ENCODE assay signal across 10 cellular contexts in genomic region chr4:40333921-40334352, GRCh38. TPM values are rescaled to one million over a fixed set of nuclear protein-coding genes. Genes with fewer than 3 reads are reported as not detected.
DNase-seq lines count a peak whose midpoint lies in the region; ATAC-seq and TF ChIP-seq lines count a peak whose summit lies in the region.
"Had no signal": no experiment of that assay in that cellular context is flagged by ENCODE, and none has a peak within 500 bp of the region (broad histone marks: within the 10 kb centered on the region; RNA-seq: fewer than 3 reads in every experiment).

No MANE protein-coding gene starts in this region.

- CTCF ChIA-PET in HEK293 (lab: Yijun Ruan, JAX): interaction anchor here (1.6 kb wide), 1 partner anchor 8 kb away, joined by 8 read pairs; no protein-coding TSS in a partner anchor

- H2AFZ ChIP-seq in MM.1S (ENCODE audit: low read length): no peak overlapping the region

- peaks cover 9% of the 10 kb centered on the region for H3K4me1 ChIP-seq in HEK293 (ENCODE audit: control insufficient read depth, insufficient read depth, low read length)
- peaks cover 28% of the 10 kb centered on the region for H3K4me1 ChIP-seq in skeletal muscle satellite cell (ENCODE audit: control insufficient read depth, insufficient read depth, low read length)
- no peaks in the 10 kb centered on the region for H3K4me1 ChIP-seq in MM.1S (ENCODE audit: low read length)

- ATAC-seq in HG02885 (IDR thresholded peaks at IDR 0.05; ENCODE audit: poor library complexity, unreplicated experiment): no peak

- TF ChIP-seq CTCF in HEK293 (tag by site-specific recombination; IDR thresholded peaks at IDR 0.05) (no peak), MM.1S (IDR thresholded peaks at IDR 0.05; ENCODE audit: low read length) (no peak)

- no peaks in the 10 kb centered on the region for H4K20me1 ChIP-seq in MM.1S (ENCODE audit: insufficient read depth, low read length)

- POLR2A ChIA-PET in HEK293 (lab: Yijun Ruan, JAX): interaction anchor here (1.0 kb wide), 2 partner anchors 17 to 296 kb away, joined by 3 read pairs; partner anchors contain the start of gene RBM47

- H3K27ac ChIP-seq in HEK293 (ENCODE audit: extremely low read depth, low read depth, low read length) (peak overlapping the region; percentile 7; the same call in 1 of the 2 replicates), MM.1S (ENCODE audit: low read length) (no peak overlapping the region)

- peak; percentile 75 for DNase-seq in NCI-H460 (ENCODE audit: extremely low read depth, low read depth)
- peak; percentile 80 for DNase-seq in dermis blood vessel endothelial cell
- DNase-seq in MM.1S: no peak
- DNase-seq in inferior parietal cortex (ENCODE audit: extremely low spot score): no peak
- DNase-seq: immature natural killer cell; stimulated activated CD4-positive, alpha-beta T cell treated with anti-CD3 and anti-CD28 coated beads, Interleukin-2, amount 100 ng/mL, for 48 hours had no signal

- no peaks in the 10 kb centered on the region for H3K79me2 ChIP-seq in MM.1S (ENCODE audit: low read length)

- H3K9me3 ChIP-seq in HEK293 (ENCODE audit: control insufficient read depth, insufficient read depth, low read depth, low read length) (no peaks in the 10 kb centered on the region), skeletal muscle satellite cell (replicated peaks; ENCODE audit: low read length) (no peaks in the 10 kb centered on the region), MM.1S (replicated peaks; ENCODE audit: insufficient read depth, low read length) (no peaks in the 10 kb centered on the region)

- H3K9ac ChIP-seq in skeletal muscle satellite cell (ENCODE audit: low read depth, low read length) (no peak overlapping the region), MM.1S (ENCODE audit: low read length) (no peak overlapping the region)

- H3K27me3 ChIP-seq in skeletal muscle satellite cell (ENCODE audit: control insufficient read depth, insufficient read depth, low read length): no peaks in the 10 kb centered on the region
- H3K27me3 ChIP-seq in MM.1S (replicated peaks; ENCODE audit: insufficient read depth, low read length): no peaks in the 10 kb centered on the region

- H3K4me2 ChIP-seq in skeletal muscle satellite cell (ENCODE audit: low read length): peak overlapping the region; percentile 68
- H3K4me2 ChIP-seq in MM.1S (ENCODE audit: low read depth, low read length): no peak overlapping the region

- H3K4me3 ChIP-seq in HEK293 (ENCODE audit: low read depth, low read length) (no peak overlapping the region), skeletal muscle satellite cell (ENCODE audit: low read length) (peak overlapping the region; percentile 17), MM.1S (ENCODE audit: low read length) (no peak overlapping the region)

- H3K36me3 ChIP-seq in HEK293 (ENCODE audit: control insufficient read depth in 2 of 2, insufficient read depth in 1 of 2, low read length in 2 of 2) (no peaks in the 10 kb centered on the region), skeletal muscle satellite cell (ENCODE audit: insufficient read depth, low read length) (no peaks in the 10 kb centered on the region), MM.1S (replicated peaks; ENCODE audit: insufficient read depth, low read length) (no peaks in the 10 kb centered on the region)

- H3F3A ChIP-seq in MM.1S (ENCODE audit: insufficient read depth, low read length): no peaks in the 10 kb centered on the region

- no peaks in the 10 kb centered on the region for H3K9me2 ChIP-seq in MM.1S (replicated peaks; ENCODE audit: insufficient read depth, low read length)

TF ChIP-seq in HEK293, 187 proteins besides CTCF, POLR2A, EP300 and RAD21 (continues in another document):
- TF ChIP-seq, protein P1, sequence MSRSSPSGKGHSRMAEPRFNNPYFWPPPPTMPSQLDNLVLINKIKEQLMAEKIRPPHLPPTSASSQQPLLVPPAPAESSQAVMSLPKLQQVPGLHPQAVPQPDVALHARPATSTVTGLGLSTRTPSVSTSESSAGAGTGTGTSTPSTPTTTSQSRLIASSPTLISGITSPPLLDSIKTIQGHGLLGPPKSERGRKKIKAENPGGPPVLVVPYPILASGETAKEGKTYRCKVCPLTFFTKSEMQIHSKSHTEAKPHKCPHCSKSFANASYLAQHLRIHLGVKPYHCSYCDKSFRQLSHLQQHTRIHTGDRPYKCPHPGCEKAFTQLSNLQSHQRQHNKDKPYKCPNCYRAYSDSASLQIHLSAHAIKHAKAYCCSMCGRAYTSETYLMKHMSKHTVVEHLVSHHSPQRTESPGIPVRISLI (tag by site-specific recombination; IDR thresholded peaks at IDR 0.05): no peak
- TF ChIP-seq ZNF548 (tag by site-specific recombination; IDR thresholded peaks at IDR 0.05): no peak
- TF ChIP-seq ZNF19 (tag by site-specific recombination; IDR thresholded peaks at IDR 0.05; ENCODE audit: low read depth): no peak
- TF ChIP-seq ZNF274 (IDR thresholded peaks at IDR 0.05; ENCODE audit: low read length): no peak
- no peak for TF ChIP-seq ZNF274 (tag by site-specific recombination; IDR thresholded peaks at IDR 0.05; ENCODE audit: borderline replicate concordance)
- no peak for TF ChIP-seq BCL11B (tag by site-specific recombination; IDR thresholded peaks at IDR 0.05; ENCODE audit: low read depth)
- no peak for TF ChIP-seq ZNF785 (tag by site-specific recombination; IDR thresholded peaks at IDR 0.05)
- peak; percentile 89 for TF ChIP-seq ZBTB21 (tag by site-specific recombination; IDR thresholded peaks at IDR 0.05)
- no peak for TF ChIP-seq ZNF416 (tag by site-specific recombination; IDR thresholded peaks at IDR 0.05)
- no peak for TF ChIP-seq ZNF121 (tag by site-specific recombination; IDR thresholded peaks at IDR 0.05)
- TF ChIP-seq ZNF514 (tag by site-specific recombination; IDR thresholded peaks at IDR 0.05): no peak
- 0 out of 2 replicates have a peak, but pooled peaks have one; percentile 7 for TF ChIP-seq ZNF600 (tag by site-specific recombination; IDR thresholded peaks at IDR 0.05)
- TF ChIP-seq ZNF2 (tag by site-specific recombination; IDR thresholded peaks at IDR 0.05): peak; percentile 48; the same call in 1 of the 2 replicates
- TF ChIP-seq KLF9 (tag by site-specific recombination; IDR thresholded peaks at IDR 0.05; ENCODE audit: low read depth): no peak
- TF ChIP-seq ZNF488 (tag by site-specific recombination; IDR thresholded peaks at IDR 0.05): no peak
- TF ChIP-seq PBX3 (CRISPR knock-in tag; IDR thresholded peaks at IDR 0.05): no peak
- TF ChIP-seq, protein P2, sequence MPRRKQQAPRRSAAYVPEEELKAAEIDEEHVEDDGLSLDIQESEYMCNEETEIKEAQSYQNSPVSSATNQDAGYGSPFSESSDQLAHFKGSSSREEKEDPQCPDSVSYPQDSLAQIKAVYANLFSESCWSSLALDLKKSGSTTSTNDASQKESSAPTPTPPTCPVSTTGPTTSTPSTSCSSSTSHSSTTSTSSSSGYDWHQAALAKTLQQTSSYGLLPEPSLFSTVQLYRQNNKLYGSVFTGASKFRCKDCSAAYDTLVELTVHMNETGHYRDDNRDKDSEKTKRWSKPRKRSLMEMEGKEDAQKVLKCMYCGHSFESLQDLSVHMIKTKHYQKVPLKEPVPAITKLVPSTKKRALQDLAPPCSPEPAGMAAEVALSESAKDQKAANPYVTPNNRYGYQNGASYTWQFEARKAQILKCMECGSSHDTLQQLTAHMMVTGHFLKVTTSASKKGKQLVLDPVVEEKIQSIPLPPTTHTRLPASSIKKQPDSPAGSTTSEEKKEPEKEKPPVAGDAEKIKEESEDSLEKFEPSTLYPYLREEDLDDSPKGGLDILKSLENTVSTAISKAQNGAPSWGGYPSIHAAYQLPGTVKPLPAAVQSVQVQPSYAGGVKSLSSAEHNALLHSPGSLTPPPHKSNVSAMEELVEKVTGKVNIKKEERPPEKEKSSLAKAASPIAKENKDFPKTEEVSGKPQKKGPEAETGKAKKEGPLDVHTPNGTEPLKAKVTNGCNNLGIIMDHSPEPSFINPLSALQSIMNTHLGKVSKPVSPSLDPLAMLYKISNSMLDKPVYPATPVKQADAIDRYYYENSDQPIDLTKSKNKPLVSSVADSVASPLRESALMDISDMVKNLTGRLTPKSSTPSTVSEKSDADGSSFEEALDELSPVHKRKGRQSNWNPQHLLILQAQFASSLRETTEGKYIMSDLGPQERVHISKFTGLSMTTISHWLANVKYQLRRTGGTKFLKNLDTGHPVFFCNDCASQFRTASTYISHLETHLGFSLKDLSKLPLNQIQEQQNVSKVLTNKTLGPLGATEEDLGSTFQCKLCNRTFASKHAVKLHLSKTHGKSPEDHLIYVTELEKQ (tag by site-specific recombination; IDR thresholded peaks at IDR 0.05; ENCODE audit: borderline replicate concordance): peak; percentile 96

RNA-seq across cellular contexts. Expression of gene CHRNA9, which starts 1.2 kb away (rescaled TPM):
- total RNA-seq in NCI-H460 (2014; rRNA removed; shearing (Covaris generic)): 0.26 TPM in 1 of 2 replicates, not detected in the other
- polyA plus RNA-seq in NCI-H460 (2014; cell fraction: nucleus; rRNA removed): 0.21 TPM in 1 of 2 replicates, not detected in the other
- not detected in 2 replicates for total RNA-seq in dermis blood vessel endothelial cell
- total RNA-seq in skeletal muscle satellite cell (2012; rRNA removed): under 0.01 TPM in 1 of 2 replicates, not detected in the other
- polyA plus RNA-seq: adipose tissue, immature natural killer cell had no signal

Comparison
In these comparisons a context has a peak if more than half of its experiments do, and no peak if none do; other contexts are left out.
1. DNase-seq: peak in NCI-H460 (single experiment) and dermis blood vessel endothelial cell (single experiment); none in MM.1S (single experiment) and inferior parietal cortex (single experiment).